ENCODE assay signal across 17 cellular contexts in the genomic region with DNA sequence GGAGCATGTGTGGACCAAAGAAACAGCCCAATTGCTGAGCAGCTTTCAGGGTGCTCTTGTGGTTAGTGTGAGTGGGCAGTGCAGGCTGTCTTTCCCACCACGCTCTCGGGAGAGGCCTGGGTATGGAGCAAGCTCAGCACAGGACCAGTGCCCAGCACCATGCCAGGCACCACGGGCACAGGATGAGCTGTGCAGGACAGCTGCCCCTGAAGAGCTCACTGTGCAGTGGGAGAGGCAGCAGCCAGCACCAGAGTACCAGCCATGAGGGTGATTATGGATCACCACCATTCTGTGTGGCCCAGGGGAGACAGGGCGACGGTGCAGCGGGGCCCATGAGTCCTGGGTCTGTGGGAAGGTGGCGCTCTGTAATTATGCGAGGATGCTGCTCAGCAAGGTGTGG. TPM values are rescaled to one million over a fixed set of nuclear protein-coding genes. Genes with fewer than 3 reads are reported as not detected.
A peak's percentile ranks its signal among the peaks of the same experiment; 100 is the strongest.
DNase-seq lines count a peak whose midpoint lies in the region; ATAC-seq and TF ChIP-seq lines count a peak whose summit lies in the region.
"Had no signal": no experiment of that assay in that cellular context is flagged by ENCODE, and none has a peak within 500 bp of the region (broad histone marks: within the 10 kb centered on the region; RNA-seq: fewer than 3 reads in every experiment).

No MANE protein-coding gene starts in this region.

- no peaks in the 10 kb centered on the region for H3K4me1 Mint-ChIP-seq in stimulated activated memory B cell treated with anti-CD40 and anti-IgM and Interleukin-4, amounts not matched to agents 10 μg/mL and 1 μg/mL and 100 μg/mL, for 72 hours

- H3K27me3 ChIP-seq in right atrium auricular region (no peaks in the 10 kb centered on the region), RWPE2 (ENCODE audit: insufficient read depth, poor library complexity, severe bottlenecking) (no peaks in the 10 kb centered on the region), lower lobe of right lung (ENCODE audit: low read depth) (no peaks in the 10 kb centered on the region), spleen (replicated peaks in 1 of 7) (peaks cover 0 to 16% (median 0%) of the 10 kb centered on the region in 7 donors)

- intact Hi-C loops in Right ventricle myocardium superior (cut with DNase I) (no loop called here), lower lobe of right lung (cut with DNase I) (no loop called here), spleen (cut with DNase I; ENCODE audit: low total_unique reads) (no loop called here)

- H3K27me3 Mint-ChIP-seq in stimulated activated memory B cell treated with anti-CD40 and anti-IgM and Interleukin-4, amounts not matched to agents 10 μg/mL and 1 μg/mL and 100 μg/mL, for 72 hours = peaks cover 39% of the 10 kb centered on the region

- no peak overlapping the region for H3K27ac Mint-ChIP-seq in stimulated activated memory B cell treated with anti-CD40 and anti-IgM and Interleukin-4, amounts not matched to agents 10 μg/mL and 1 μg/mL and 100 μg/mL, for 72 hours
- H3K27ac Mint-ChIP-seq: HFFc6 had no signal

- H3K27ac ChIP-seq in right atrium auricular region (no peak overlapping the region), RWPE2 (ENCODE audit: poor library complexity, severe bottlenecking) (no peak overlapping the region), lower lobe of right lung (no peak overlapping the region), spleen (no peak overlapping the region)
- H3K27ac ChIP-seq: PC-9 had no signal

- no peaks in the 10 kb centered on the region for H3K9me3 ChIP-seq in right atrium auricular region
- peaks cover 2% of the 10 kb centered on the region for H3K9me3 ChIP-seq in RWPE2 (ENCODE audit: severe bottlenecking)
- no peaks in the 10 kb centered on the region for H3K9me3 ChIP-seq in lower lobe of right lung
- no peaks in the 10 kb centered on the region for H3K9me3 ChIP-seq in spleen

- H3K4me1 ChIP-seq in right atrium auricular region = no peaks in the 10 kb centered on the region
- H3K4me1 ChIP-seq in RWPE2 (ENCODE audit: insufficient read depth, poor library complexity, severe bottlenecking) = no peaks in the 10 kb centered on the region
- no peaks in the 10 kb centered on the region for H3K4me1 ChIP-seq in lower lobe of right lung
- H3K4me1 ChIP-seq in spleen = no peaks in the 10 kb centered on the region

- TF ChIP-seq CTCF in right atrium auricular region (IDR thresholded peaks at IDR 0.05) (no peak), RWPE2 (IDR thresholded peaks at IDR 0.05; ENCODE audit: poor library complexity, severe bottlenecking) (no peak), lower lobe of right lung (IDR thresholded peaks at IDR 0.05) (no peak), spleen (IDR thresholded peaks at IDR 0.05 in 8 of 11, conservative IDR thresholded peaks at IDR 0.05 in 3 of 11) (no peak)

- WGBS in spleen, 5 donors = 90 to 99% (median 93%) methylated on average over 8 of the region's 8 CpGs

- TF ChIP-seq POLR2A in spleen (IDR thresholded peaks at IDR 0.05) = no peak

- no peak overlapping the region for H3K4me3 ChIP-seq in right atrium auricular region
- no peak overlapping the region for H3K4me3 ChIP-seq in RWPE2 (ENCODE audit: severe bottlenecking)
- no peak overlapping the region for H3K4me3 ChIP-seq in lower lobe of right lung
- H3K4me3 ChIP-seq in spleen = no peak overlapping the region
- H3K4me3 ChIP-seq: PC-9 had no signal

- H3K4me3 Mint-ChIP-seq in stimulated activated memory B cell treated with anti-CD40 and anti-IgM and Interleukin-4, amounts not matched to agents 10 μg/mL and 1 μg/mL and 100 μg/mL, for 72 hours = no peak overlapping the region
- H3K4me3 Mint-ChIP-seq: HFFc6 had no signal

- DNase-seq in Right ventricle myocardium superior = peak; percentile 16
- DNase-seq in right atrium auricular region (ENCODE audit: low spot score) = no peak
- DNase-seq in RWPE2 (ENCODE audit: low spot score) = peak; percentile 23
- peak; percentile 12 for DNase-seq in lower lobe of right lung
- peak; percentile 42 for DNase-seq in spleen
- no peak for DNase-seq in cerebellum (ENCODE audit: low spot score)
- DNase-seq: C1 segment of cervical spinal cord, GDM1, HFFc6, NCI-H1092, NCI-H2081 treated with DMSO at 0.1 percent for 48 hours, NCI-H510A treated with DMSO at 0.1 percent for 48 hours, NCI-H82, PC-9, SHP77 had no signal

- peaks cover 7% of the 10 kb centered on the region for H3K9me3 Mint-ChIP-seq in stimulated activated memory B cell treated with anti-CD40 and anti-IgM and Interleukin-4, amounts not matched to agents 10 μg/mL and 1 μg/mL and 100 μg/mL, for 72 hours
- H3K9me3 Mint-ChIP-seq: HFFc6 had no signal

- H3K36me3 Mint-ChIP-seq in stimulated activated memory B cell treated with anti-CD40 and anti-IgM and Interleukin-4, amounts not matched to agents 10 μg/mL and 1 μg/mL and 100 μg/mL, for 72 hours = no peaks in the 10 kb centered on the region

- ATAC-seq in Right ventricle myocardium superior (ENCODE audit: poor library complexity) (no peak), RWPE2 (ENCODE audit: low read depth) (no peak), lower lobe of right lung (no peak), HG03095 (IDR thresholded peaks at IDR 0.05; ENCODE audit: unreplicated experiment) (no peak)
- ATAC-seq in stimulated activated memory B cell treated with anti-CD40 and anti-IgM and Interleukin-4, amounts not matched to agents 10 μg/mL and 1 μg/mL and 100 μg/mL, for 72 hours = no peak

- no peaks in the 10 kb centered on the region for H3K36me3 ChIP-seq in right atrium auricular region
- H3K36me3 ChIP-seq in RWPE2 (ENCODE audit: low read depth) = no peaks in the 10 kb centered on the region
- no peaks in the 10 kb centered on the region for H3K36me3 ChIP-seq in lower lobe of right lung
- peaks cover 0 to 9% (median 2%) of the 10 kb centered on the region in 6 donors for H3K36me3 ChIP-seq in spleen

RNA-seq across cellular contexts. Expression of a gene that starts 29.7 kb away (rescaled TPM):
- total RNA-seq in Right ventricle myocardium superior = 39.9 TPM
- 10 to 100 TPM; 19.9 to 27.5 TPM for total RNA-seq in right atrium auricular region
- 19.4 TPM for total RNA-seq in lower lobe of right lung
- 10 to 100 TPM; 16.3 to 23.7 (median 18.7) TPM for total RNA-seq in spleen
- 10 to 100 TPM; 10.9 to 17.5 (median 14.0) TPM for polyA plus RNA-seq in spleen
- 31.4 TPM for total RNA-seq in cerebellum

Comparison
In these comparisons a context has a peak if more than half of its experiments do, and no peak if none do; other contexts are left out.
1. DNase-seq: peak in Right ventricle myocardium superior (single experiment), RWPE2 (single experiment), lower lobe of right lung (single experiment) and spleen (single experiment); none in right atrium auricular region (single experiment) and cerebellum (single experiment).